In genomic region chr13:99260216-99260615, GRCh38 we compare ENCODE assay signal across 19 cellular contexts. TPM values are rescaled to one million over a fixed set of nuclear protein-coding genes. Genes with fewer than 3 reads are reported as not detected.
DNase-seq lines count a peak whose midpoint lies in the region; ATAC-seq, FAIRE-seq and TF ChIP-seq lines count a peak whose summit lies in the region.
"Had no signal": no experiment of that assay in that cellular context is flagged by ENCODE, and none has a peak within 500 bp of the region (broad histone marks: within the 10 kb centered on the region; RNA-seq: fewer than 3 reads in every experiment).

No MANE protein-coding gene starts in this region.

- peaks cover 18 to 77% (median 44%) of the 10 kb centered on the region in 4 donors for H3K4me1 Mint-ChIP-seq in CD4-positive, CD25-positive, alpha-beta regulatory T cell
- peaks cover 52% of the 10 kb centered on the region for H3K4me1 Mint-ChIP-seq in dendritic cell treated with granulocyte-macrophage colony-stimulating factor and Interleukin-4, amounts not matched to agents 40 ng/mL and 50 ng/mL, for 4 days (ENCODE audit: low read depth)

- peaks cover 52% of the 10 kb centered on the region for H3K4me1 ChIP-seq in CD4-positive, CD25-positive, alpha-beta regulatory T cell (ENCODE audit: control insufficient read depth, insufficient read depth, low read length, poor library complexity, severe bottlenecking)
- peaks cover 0 to 3% of the 10 kb centered on the region in 2 donors for H3K4me1 ChIP-seq in right atrium auricular region
- H3K4me1 ChIP-seq in small intestine (ENCODE audit: control insufficient read depth in 2 of 2, insufficient read depth in 1 of 2, low read depth in 1 of 2, low read length in 1 of 2), result peaks cover 0 to 6% of the 10 kb centered on the region in 2 donors
- H3K4me1 ChIP-seq: lower lobe of right lung, vagina had no signal

- TF ChIP-seq POLR2A in GM12892 (IDR thresholded peaks at IDR 0.05; ENCODE audit: low read depth, low read length), result no peak

- H3K27ac Mint-ChIP-seq in CD4-positive, CD25-positive, alpha-beta regulatory T cell, result peak overlapping the region; percentile 89 to 94 (median 91)
- H3K27ac Mint-ChIP-seq in dendritic cell treated with granulocyte-macrophage colony-stimulating factor and Interleukin-4, amounts not matched to agents 40 ng/mL and 50 ng/mL, for 4 days, result peak overlapping the region; percentile 60

- H3K4me3 Mint-ChIP-seq in CD4-positive, CD25-positive, alpha-beta regulatory T cell, result peak overlapping the region in 3 of 4 donors; percentile 65 to 87 (median 76)
- no peak overlapping the region for H3K4me3 Mint-ChIP-seq in dendritic cell treated with granulocyte-macrophage colony-stimulating factor and Interleukin-4, amounts not matched to agents 40 ng/mL and 50 ng/mL, for 4 days
- H3K4me3 Mint-ChIP-seq: neural crest cell had no signal

- no peaks in the 10 kb centered on the region for H3K27me3 Mint-ChIP-seq in CD4-positive, CD25-positive, alpha-beta regulatory T cell
- H3K27me3 Mint-ChIP-seq in dendritic cell treated with granulocyte-macrophage colony-stimulating factor and Interleukin-4, amounts not matched to agents 40 ng/mL and 50 ng/mL, for 4 days, result no peaks in the 10 kb centered on the region

- intact Hi-C loops in dendritic cell treated with granulocyte-macrophage colony-stimulating factor and Interleukin-4, amounts not matched to agents 40 ng/mL and 50 ng/mL, for 4 days (cut with micrococcal nuclease), result loop anchor here (5.0 kb wide), 1 partner anchor 63 kb away; no protein-coding TSS in a partner anchor

- peaks cover 14% of the 10 kb centered on the region for H3K79me2 ChIP-seq in SU-DHL-6 (ENCODE audit: insufficient read depth, low read length)

- TF ChIP-seq CTCF in SU-DHL-6 (IDR thresholded peaks at IDR 0.05; ENCODE audit: insufficient read depth, low read length, poor library complexity, severe bottlenecking) (no peak), right atrium auricular region (IDR thresholded peaks at IDR 0.05) (no peak)

- H3K36me3 ChIP-seq in CD4-positive, CD25-positive, alpha-beta regulatory T cell (ENCODE audit: control insufficient read depth, insufficient read depth, low read length), result peaks cover 9% of the 10 kb centered on the region
- H3K36me3 ChIP-seq in SU-DHL-6 (ENCODE audit: low read length) (peaks cover 15% of the 10 kb centered on the region; the same call in 1 of the 2 replicates), right atrium auricular region (no peaks in the 10 kb centered on the region), small intestine (ENCODE audit: control insufficient read depth in 2 of 2, insufficient read depth in 2 of 2, low read length in 2 of 2) (peaks cover 3 to 5% of the 10 kb centered on the region in 2 donors)

- peaks cover 10% of the 10 kb centered on the region; the same call in 1 of the 2 replicates for H4K20me1 ChIP-seq in SU-DHL-6 (ENCODE audit: low read depth, low read length)

- no peaks in the 10 kb centered on the region for H3K9me3 ChIP-seq in CD4-positive, CD25-positive, alpha-beta regulatory T cell (ENCODE audit: control insufficient read depth in 2 of 2, low read length in 2 of 2)
- H3K9me3 ChIP-seq in SU-DHL-6 (ENCODE audit: insufficient read depth, low read length) (no peaks in the 10 kb centered on the region), right atrium auricular region (no peaks in the 10 kb centered on the region), small intestine (ENCODE audit: control insufficient read depth, low read depth) (no peaks in the 10 kb centered on the region)
- H3K9me3 ChIP-seq: lower lobe of right lung, vagina had no signal

- H3K27ac ChIP-seq in CD4-positive, CD25-positive, alpha-beta regulatory T cell (ENCODE audit: insufficient read depth, low read length, poor library complexity, severe bottlenecking), result peak overlapping the region; percentile 80
- peak overlapping the region; percentile 93; the same call in 1 of the 2 replicates for H3K27ac ChIP-seq in SU-DHL-6 (ENCODE audit: low read depth, low read length)
- H3K27ac ChIP-seq in right atrium auricular region, result no peak overlapping the region
- H3K27ac ChIP-seq in small intestine (ENCODE audit: low read depth in 1 of 2, low read length in 1 of 2), result no peak overlapping the region
- H3K27ac ChIP-seq: lower lobe of right lung, vagina had no signal

- H3K9ac ChIP-seq in SU-DHL-6 (ENCODE audit: low read length), result no peak overlapping the region

- H3K4me3 ChIP-seq in CD4-positive, CD25-positive, alpha-beta regulatory T cell (ENCODE audit: low read depth, low read length), result no peak overlapping the region
- H3K4me3 ChIP-seq in SU-DHL-6 (ENCODE audit: insufficient read depth, low read length, poor library complexity, severe bottlenecking) (no peak overlapping the region), right atrium auricular region (no peak overlapping the region), small intestine (ENCODE audit: low read depth in 1 of 2, low read length in 2 of 2) (no peak overlapping the region)
- H3K4me3 ChIP-seq: lower lobe of right lung, vagina had no signal

- H3K9me2 ChIP-seq in SU-DHL-6 (replicated peaks; ENCODE audit: insufficient read depth, low read length), result no peaks in the 10 kb centered on the region

- DNase-seq in AG08395 (ENCODE audit: low spot score) (peak; percentile 21), right atrium auricular region (ENCODE audit: low spot score) (no peak), small intestine (no peak), GM12892 (ENCODE audit: insufficient read length) (no peak)
- no peak for DNase-seq in CD4-positive, CD25-positive, alpha-beta regulatory T cell
- DNase-seq: central memory CD4-positive, alpha-beta T cell; H7; lower lobe of right lung; NCI-H1092 treated with DMSO at 0.1 percent for 48 hours; stimulated activated naive CD4-positive, alpha-beta T cell treated with Interleukin-2 at 50 U/mL for 16 hours had no signal

- no peaks in the 10 kb centered on the region for H3K9me3 Mint-ChIP-seq in CD4-positive, CD25-positive, alpha-beta regulatory T cell
- H3K9me3 Mint-ChIP-seq in dendritic cell treated with granulocyte-macrophage colony-stimulating factor and Interleukin-4, amounts not matched to agents 40 ng/mL and 50 ng/mL, for 4 days, result no peaks in the 10 kb centered on the region
- H3K9me3 Mint-ChIP-seq: activated naive CD4-positive, alpha-beta T cell treated with anti-CD3 and anti-CD28 coated beads, Interleukin-2, amount 50 U/mL, for 72 hours; neural crest cell had no signal

- H3F3A ChIP-seq in SU-DHL-6 (ENCODE audit: insufficient read depth), result peaks cover 46% of the 10 kb centered on the region

- 83 to 91% (median 90%) methylated on average over 5 of the region's 5 CpGs for WGBS in small intestine, 3 donors

- H3K4me2 ChIP-seq in SU-DHL-6 (ENCODE audit: low read depth, low read length, poor library complexity, severe bottlenecking), result no peak overlapping the region

- H3K27me3 ChIP-seq in CD4-positive, CD25-positive, alpha-beta regulatory T cell (ENCODE audit: control insufficient read depth, insufficient read depth, low read length), result no peaks in the 10 kb centered on the region
- H3K27me3 ChIP-seq in SU-DHL-6 (ENCODE audit: low read length) (no peaks in the 10 kb centered on the region), right atrium auricular region (no peaks in the 10 kb centered on the region), small intestine (ENCODE audit: control insufficient read depth in 2 of 2, insufficient read depth in 2 of 2, low read length in 2 of 2) (no peaks in the 10 kb centered on the region)
- H3K27me3 ChIP-seq: vagina had no signal

- ATAC-seq in CD4-positive, CD25-positive, alpha-beta regulatory T cell (ENCODE audit: low read depth in 2 of 2), result no peak
- ATAC-seq in GM19397 (IDR thresholded peaks at IDR 0.05; ENCODE audit: unreplicated experiment), result no peak
- ATAC-seq: activated naive CD4-positive, alpha-beta T cell treated with anti-CD3 and anti-CD28 coated beads, Interleukin-2, amount 50 U/mL, for 72 hours; lower lobe of right lung; sciatic nerve had no signal

- FAIRE-seq in small intestine (lab: Jason Lieb, UNC), result no peak
- no peak for FAIRE-seq in GM12892 (lab: Jason Lieb, UNC)
- FAIRE-seq: endometrium had no signal

- H2AFZ ChIP-seq in SU-DHL-6 (ENCODE audit: low read depth, low read length, severe bottlenecking), result no peak overlapping the region

- H3K36me3 Mint-ChIP-seq in CD4-positive, CD25-positive, alpha-beta regulatory T cell, result peaks cover 15% of the 10 kb centered on the region
- H3K36me3 Mint-ChIP-seq in dendritic cell treated with granulocyte-macrophage colony-stimulating factor and Interleukin-4, amounts not matched to agents 40 ng/mL and 50 ng/mL, for 4 days (ENCODE audit: low read depth), result peaks cover 25% of the 10 kb centered on the region

RNA-seq across cellular contexts. Expression of gene GPR18, which starts 2.0 kb away (rescaled TPM):
- 8.6 TPM for total RNA-seq in CD4-positive, CD25-positive, alpha-beta regulatory T cell
- 10 to 100 TPM in 2 of 4 donors, 1 to 10 TPM in 2; 6.1 to 22.6 (median 10.5) TPM for polyA plus RNA-seq in CD4-positive, CD25-positive, alpha-beta regulatory T cell
- total RNA-seq in right atrium auricular region, result under 1 TPM in 1 of 2 donors, not detected in 1; 0.28 TPM
- under 1 TPM in 2 of 3 donors, not detected in 1; 0.54 to 0.66 TPM for polyA plus RNA-seq in small intestine
- 0.76 TPM for polyA plus RNA-seq in GM12892 (2012; ENCODE audit: missing spikeins)
- total RNA-seq: fibroblast of villous mesenchyme, neural crest cell, sciatic nerve, vagina had no signal

RNA-seq across cellular contexts. Expression of gene GPR183, which starts 47.0 kb away (rescaled TPM):
- total RNA-seq in CD4-positive, CD25-positive, alpha-beta regulatory T cell, result 206 TPM
- 100 to 1,000 TPM; 262 to 418 (median 324) TPM for polyA plus RNA-seq in CD4-positive, CD25-positive, alpha-beta regulatory T cell
- 10 to 100 TPM in 1 of 2 donors, 1 to 10 TPM in 1; 7.6 to 13.3 TPM for total RNA-seq in right atrium auricular region
- 1 to 10 TPM in 2 of 3 donors, not detected in 1; 2.4 to 5.5 TPM for polyA plus RNA-seq in small intestine
- 100 TPM for polyA plus RNA-seq in GM12892 (2012; ENCODE audit: missing spikeins)
- total RNA-seq: H7, neural crest cell had no signal

RNA-seq across cellular contexts. Expression of gene UBAC2, which starts 59.6 kb away (rescaled TPM):
- 62.8 TPM for total RNA-seq in CD4-positive, CD25-positive, alpha-beta regulatory T cell
- 100 to 1,000 TPM; 101 to 122 (median 105) TPM for polyA plus RNA-seq in CD4-positive, CD25-positive, alpha-beta regulatory T cell
- total RNA-seq in right atrium auricular region, result 10 to 100 TPM; 47.5 to 50.7 TPM
- 10 to 100 TPM; 56.2 to 83.1 (median 68.9) TPM for polyA plus RNA-seq in small intestine
- polyA plus RNA-seq in GM12892 (2012; ENCODE audit: missing spikeins), result 12.5 TPM

Comparison
In these comparisons a context has a peak if more than half of its experiments do, and no peak if none do; other contexts are left out.
1. H3K27ac ChIP-seq: peak in CD4-positive, CD25-positive, alpha-beta regulatory T cell (single experiment) and SU-DHL-6 (single experiment); none in right atrium auricular region (0 of 2) and small intestine (0 of 2).
2. RNA of gene GPR183, which starts 47.0 kb away (total RNA-seq): 206 TPM in CD4-positive, CD25-positive, alpha-beta regulatory T cell (single experiment); 7.6 to 13.3 TPM in right atrium auricular region; every median in the first group is over 10 times any median in the second.